19 cellular contexts compared by ENCODE assay signal in the genomic region with DNA sequence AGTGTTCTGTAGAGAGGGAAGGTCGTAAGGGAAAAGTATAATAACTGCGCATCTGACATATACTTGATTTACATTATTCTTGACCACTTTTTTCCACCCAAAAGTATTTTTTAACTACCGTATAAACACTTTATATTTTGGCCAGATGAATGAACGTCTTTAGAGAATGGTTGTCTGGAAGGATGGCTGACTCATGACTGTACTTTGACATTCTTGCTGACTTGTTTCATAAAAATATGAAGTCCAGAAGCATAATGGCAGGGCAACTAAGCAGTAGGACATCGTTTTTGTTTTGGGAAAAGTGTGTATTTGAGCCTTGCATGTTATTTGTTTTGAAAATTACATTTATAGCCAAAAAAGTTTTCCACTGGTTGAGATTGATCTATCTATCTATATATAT.
A peak's percentile ranks its signal among the peaks of the same experiment; 100 is the strongest.
DNase-seq lines count a peak whose midpoint lies in the region; ATAC-seq, FAIRE-seq and TF ChIP-seq lines count a peak whose summit lies in the region.
"Had no signal": no experiment of that assay in that cellular context is flagged by ENCODE, and none has a peak within 500 bp of the region (broad histone marks: within the 10 kb centered on the region; RNA-seq: fewer than 3 reads in every experiment).

No MANE protein-coding gene starts in this region.

- H3K27me3 ChIP-seq in endothelial cell of umbilical vein (ENCODE audit: control insufficient read depth in 2 of 2, insufficient read depth in 2 of 2, low read length in 2 of 2) (peaks cover 5 to 8% of the 10 kb centered on the region in 2 experiments), keratinocyte (ENCODE audit: control insufficient read depth, extremely low read depth, insufficient read depth, low read length) (peaks cover 3% of the 10 kb centered on the region), tibial artery (peaks cover 0 to 32% of the 10 kb centered on the region in 2 donors)

- intact Hi-C loops in endothelial cell of umbilical vein (cut with micrococcal nuclease) (no loop called here), posterior cingulate gyrus (cut with DNase I) (no loop called here), tibial artery (cut with DNase I; ENCODE audit: low total_unique reads) (no loop called here)

- no peak overlapping the region for H3K9ac ChIP-seq in endothelial cell of umbilical vein (replicated peaks; ENCODE audit: extremely low read depth, insufficient read depth, low read length)
- H3K9ac ChIP-seq in keratinocyte (ENCODE audit: control insufficient read depth, extremely low read depth, insufficient read depth, low read length) = no peak overlapping the region
- H3K9ac ChIP-seq: BLaER1 treated with 17β-estradiol and CSF1 and Interleukin-3, amounts not matched to agents 10 nM and 100 nM had no signal

- H3K9me1 ChIP-seq in endothelial cell of umbilical vein (replicated peaks; ENCODE audit: control insufficient read depth, extremely low read depth, insufficient read depth, low read length) (no peaks in the 10 kb centered on the region), keratinocyte (ENCODE audit: control insufficient read depth, extremely low read depth, insufficient read depth, low read length) (peaks cover 4% of the 10 kb centered on the region)

- H3K9me3 ChIP-seq in A549 (no peaks in the 10 kb centered on the region), endothelial cell of umbilical vein (replicated peaks; ENCODE audit: control insufficient read depth, insufficient read depth, low read length) (no peaks in the 10 kb centered on the region), keratinocyte (ENCODE audit: control insufficient read depth, low read depth, low read length) (no peaks in the 10 kb centered on the region), tibial artery (no peaks in the 10 kb centered on the region)
- H3K9me3 ChIP-seq: BLaER1 treated with 17β-estradiol and CSF1 and Interleukin-3, amounts not matched to agents 10 nM and 100 nM had no signal

- no peak for TF ChIP-seq RAD21 in A549 (conservative IDR thresholded peaks at IDR 0.05 in 1 of 2, IDR thresholded peaks at IDR 0.05 in 1 of 2)

- no peak for TF ChIP-seq POLR2A in A549 (IDR thresholded peaks at IDR 0.05; ENCODE audit: low read length)
- no peak for TF ChIP-seq POLR2A in endothelial cell of umbilical vein (IDR thresholded peaks at IDR 0.05; ENCODE audit: low read depth, low read length)

- FAIRE-seq in A549 (lab: Jason Lieb, UNC) = no peak
- no peak for FAIRE-seq in endothelial cell of umbilical vein (lab: Jason Lieb, UNC)
- no peak for FAIRE-seq in keratinocyte (lab: Jason Lieb, UNC)
- FAIRE-seq: G401.6, GM12891, HepG2, HTR-8/SVneo had no signal

- no peaks in the 10 kb centered on the region for H3K36me3 ChIP-seq in endothelial cell of umbilical vein (ENCODE audit: control insufficient read depth in 2 of 2, extremely low read depth in 1 of 2, insufficient read depth in 2 of 2, low read length in 2 of 2)
- peaks cover 0 to 5% of the 10 kb centered on the region in 2 experiments for H3K36me3 ChIP-seq in keratinocyte (ENCODE audit: control insufficient read depth in 2 of 2, extremely low read depth in 1 of 2, insufficient read depth in 2 of 2, low read length in 2 of 2)
- no peaks in the 10 kb centered on the region for H3K36me3 ChIP-seq in tibial artery
- H3K36me3 ChIP-seq: BLaER1 treated with 17β-estradiol and CSF1 and Interleukin-3, amounts not matched to agents 10 nM and 100 nM had no signal

- WGBS in A549 (ENCODE audit: missing lambda C conversion rate) = 46% methylated on average over 5 of the region's 5 CpGs

- ATAC-seq in A549 = no peak
- ATAC-seq: HepG2 had no signal

- H3K4me3 ChIP-seq in A549 (no peak overlapping the region), endothelial cell of umbilical vein (replicated peaks in 1 of 3; ENCODE audit: insufficient read depth in 1 of 3, low read depth in 1 of 3, low read length in 3 of 3) (no peak overlapping the region), keratinocyte (ENCODE audit: control insufficient read depth in 2 of 3, extremely low read depth in 1 of 3, insufficient read depth in 2 of 3, low read depth in 1 of 3, low read length in 3 of 3) (peak overlapping the region in 1 of 3 experiments; percentile 89), tibial artery (no peak overlapping the region)
- H3K4me3 ChIP-seq: BLaER1 treated with 17β-estradiol and CSF1 and Interleukin-3, amounts not matched to agents 10 nM and 100 nM had no signal

- H3K79me2 ChIP-seq in endothelial cell of umbilical vein (ENCODE audit: control insufficient read depth, insufficient read depth, low read length) (no peaks in the 10 kb centered on the region), keratinocyte (ENCODE audit: control insufficient read depth, insufficient read depth, low read length) (no peaks in the 10 kb centered on the region)

- no peak overlapping the region for H3K27ac ChIP-seq in A549
- no peak overlapping the region for H3K27ac ChIP-seq in endothelial cell of umbilical vein (ENCODE audit: insufficient read depth, low read depth, low read length)
- H3K27ac ChIP-seq in keratinocyte (ENCODE audit: control insufficient read depth, insufficient read depth, low read length) = no peak overlapping the region
- H3K27ac ChIP-seq in tibial artery = no peak overlapping the region
- H3K27ac ChIP-seq: BLaER1 treated with 17β-estradiol and CSF1 and Interleukin-3, amounts not matched to agents 10 nM and 100 nM had no signal

- dilution Hi-C loops in endothelial cell of umbilical vein (cut with MboI; ENCODE audit: extremely low pct_ligation_motif_present, low sequenced_read_pairs) = no loop called here
- dilution Hi-C loops in keratinocyte (cut with MboI; ENCODE audit: extremely low pct_ligation_motif_present, low sequenced_read_pairs) = no loop called here

- CTCF ChIA-PET in A549 (lab: Yijun Ruan, JAX) = interaction anchor here (1.2 to 3.2 kb wide), 3 partner anchors 11 to 115 kb away, joined by 4 to 8 read pairs (median 6); no protein-coding TSS in a partner anchor
- CTCF ChIA-PET in endothelial cell of umbilical vein (lab: Charles Lee) = no interaction called here

- TF ChIP-seq CTCF in A549 (IDR thresholded peaks at IDR 0.05) (no peak), endothelial cell of umbilical vein (IDR thresholded peaks at IDR 0.05; ENCODE audit: extremely low read depth in 1 of 2, insufficient read depth in 1 of 2, low read depth in 1 of 2, low read length in 2 of 2) (no peak), keratinocyte (optimal IDR thresholded peaks at IDR 0.05 in 1 of 3, IDR thresholded peaks at IDR 0.05 in 1 of 3, conservative IDR thresholded peaks at IDR 0.05 in 1 of 3; ENCODE audit: extremely low read depth in 1 of 3, insufficient read depth in 2 of 3, low read length in 3 of 3) (no peak), tibial artery (IDR thresholded peaks at IDR 0.05) (no peak)

- POLR2A ChIA-PET in A549 (lab: Yijun Ruan, JAX) (no interaction called here), endothelial cell of umbilical vein (lab: Charles Lee) (no interaction called here)

- H3K4me1 ChIP-seq in A549 = peaks cover 39% of the 10 kb centered on the region
- peaks cover 12% of the 10 kb centered on the region for H3K4me1 ChIP-seq in endothelial cell of umbilical vein (ENCODE audit: control insufficient read depth, extremely low read depth, insufficient read depth, low read length)
- H3K4me1 ChIP-seq in keratinocyte (ENCODE audit: control insufficient read depth, extremely low read depth, insufficient read depth, low read length) = peaks cover 55% of the 10 kb centered on the region
- H3K4me1 ChIP-seq in tibial artery = peaks cover 0 to 14% (median 10%) of the 10 kb centered on the region in 4 donors

- TF ChIP-seq EP300 in A549 (IDR thresholded peaks at IDR 0.05) = no peak

- BruUV-seq in endothelial cell of umbilical vein (replicated peaks; lab: Mats Ljungman, UMichigan) = no TSS peak

- DNase-seq in A549 (ENCODE audit: low read depth in 1 of 2, low spot score in 1 of 2) = no peak
- DNase-seq in LHCN-M2 (ENCODE audit: low read depth) = peak; percentile 50
- no peak for DNase-seq in endothelial cell of umbilical vein (ENCODE audit: low read depth, low spot score)
- no peak for DNase-seq in keratinocyte (ENCODE audit: low read depth, low spot score)
- no peak for DNase-seq in posterior cingulate gyrus
- no peak for DNase-seq in ecto neural progenitor cell (ENCODE audit: low spot score)
- no peak for DNase-seq in NCI-H82 (lab: John Stamatoyannopoulos, UW)
- no peak for DNase-seq in tibial artery
- DNase-seq: 8988T; ACHN; CD4-positive, CD25-positive, alpha-beta regulatory T cell; DMS53; GOT3; H9 had no signal

- H2AFZ ChIP-seq in endothelial cell of umbilical vein (ENCODE audit: low read depth, low read length) (no peak overlapping the region), keratinocyte (ENCODE audit: control insufficient read depth, low read length) (no peak overlapping the region)

- H3K4me2 ChIP-seq in A549 (peak overlapping the region; percentile 99; the same call in 2 of the 3 replicates), endothelial cell of umbilical vein (ENCODE audit: insufficient read depth, low read length) (no peak overlapping the region), keratinocyte (ENCODE audit: control insufficient read depth, extremely low read depth, insufficient read depth, low read depth, low read length) (peak overlapping the region; percentile 34)
- H3K4me2 ChIP-seq: BLaER1 treated with 17β-estradiol and CSF1 and Interleukin-3, amounts not matched to agents 10 nM and 100 nM had no signal

- no peaks in the 10 kb centered on the region for H4K20me1 ChIP-seq in endothelial cell of umbilical vein (replicated peaks; ENCODE audit: control insufficient read depth, extremely low read depth, insufficient read depth, low read length)
- H4K20me1 ChIP-seq in keratinocyte (ENCODE audit: control insufficient read depth, extremely low read depth, insufficient read depth, low read length) = no peaks in the 10 kb centered on the region

TF ChIP-seq in A549, 52 proteins besides CTCF, POLR2A, EP300 and RAD21 (continues in another document):
- no peak for TF ChIP-seq PHF8 (IDR thresholded peaks at IDR 0.05; ENCODE audit: borderline replicate concordance, low read depth)
- TF ChIP-seq, protein P1, sequence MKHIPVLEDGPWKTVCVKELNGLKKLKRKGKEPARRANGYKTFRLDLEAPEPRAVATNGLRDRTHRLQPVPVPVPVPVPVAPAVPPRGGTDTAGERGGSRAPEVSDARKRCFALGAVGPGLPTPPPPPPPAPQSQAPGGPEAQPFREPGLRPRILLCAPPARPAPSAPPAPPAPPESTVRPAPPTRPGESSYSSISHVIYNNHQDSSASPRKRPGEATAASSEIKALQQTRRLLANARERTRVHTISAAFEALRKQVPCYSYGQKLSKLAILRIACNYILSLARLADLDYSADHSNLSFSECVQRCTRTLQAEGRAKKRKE (CRISPR knock-in tag; IDR thresholded peaks at IDR 0.05; ENCODE audit: low read depth) = no peak

TF ChIP-seq in endothelial cell of umbilical vein, 7 proteins besides CTCF, POLR2A, EP300 and RAD21:
- TF ChIP-seq MAX (IDR thresholded peaks at IDR 0.05; ENCODE audit: insufficient read depth, insufficient read length) (no peak), FOS (IDR thresholded peaks at IDR 0.05; ENCODE audit: borderline replicate concordance, insufficient read depth, low read length) (peak; percentile 13)
